In the genomic region with DNA sequence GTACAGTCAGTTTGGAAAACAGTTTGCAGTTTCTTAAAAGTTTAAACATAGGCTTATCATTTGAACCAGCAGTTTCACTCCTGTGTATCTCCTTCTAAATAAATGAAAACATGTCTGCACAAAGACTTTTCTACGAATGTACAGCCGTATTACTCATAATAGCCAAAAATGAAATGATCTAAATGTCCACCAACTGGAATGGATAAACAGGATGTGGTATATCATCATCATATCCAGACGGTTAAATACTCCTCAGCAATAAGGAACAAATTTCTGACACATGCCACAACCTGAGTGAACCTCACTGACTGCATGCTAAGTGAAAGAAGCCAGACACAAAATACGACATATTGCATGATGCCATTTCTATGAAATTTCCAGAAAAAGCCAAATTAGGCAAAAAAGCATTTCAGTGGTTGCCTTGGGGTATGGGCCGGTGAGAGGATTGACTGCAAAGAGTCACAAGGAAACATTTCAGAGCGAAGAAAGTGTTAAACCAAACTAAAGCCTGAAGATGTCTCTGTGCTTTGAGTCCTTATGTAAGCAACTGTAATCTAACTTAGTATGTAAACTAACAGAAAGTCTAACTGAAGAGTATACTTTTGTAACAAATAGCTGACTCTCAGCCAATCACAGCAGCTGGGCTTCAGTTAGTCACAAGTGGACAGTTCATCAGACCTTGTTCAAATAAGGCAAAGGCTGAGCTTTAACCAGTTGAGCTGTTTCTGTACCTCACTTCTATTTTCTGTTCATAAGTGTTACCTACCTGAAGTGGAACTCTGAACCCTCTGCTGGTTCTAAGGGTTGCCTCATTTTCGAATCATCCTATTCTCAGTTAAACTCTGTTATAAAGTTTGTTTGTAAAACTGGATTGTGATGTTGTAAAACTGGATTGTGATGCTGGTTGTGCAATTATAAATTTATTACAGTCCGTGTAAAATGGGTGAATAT, we compare ENCODE assay signal across 8 cellular contexts.
A peak's percentile ranks its signal among the peaks of the same experiment; 100 is the strongest.
DNase-seq lines count a peak whose midpoint lies in the region; ATAC-seq, FAIRE-seq and TF ChIP-seq lines count a peak whose summit lies in the region.

No MANE protein-coding gene starts in this region.

- H3K36me3 Mint-ChIP-seq in progenitor cell of endocrine pancreas (ENCODE audit: insufficient read depth): no peaks in the 10 kb centered on the region

- intact Hi-C loops in endothelial cell of umbilical vein (cut with micrococcal nuclease): no loop called here
- intact Hi-C loops in sciatic nerve (cut with DNase I): no loop called here

- H3K27me3 Mint-ChIP-seq in progenitor cell of endocrine pancreas: no peaks in the 10 kb centered on the region

- no peak overlapping the region for H3K27ac Mint-ChIP-seq in progenitor cell of endocrine pancreas

- TF ChIP-seq CTCF in GM12865 (IDR thresholded peaks at IDR 0.05; ENCODE audit: insufficient read depth, low read depth, low read length, missing control alignments) (peak; percentile 31), endothelial cell of umbilical vein (IDR thresholded peaks at IDR 0.05; ENCODE audit: extremely low read depth in 1 of 2, insufficient read depth in 1 of 2, low read depth in 1 of 2, low read length in 2 of 2) (no peak), smooth muscle cell (IDR thresholded peaks at IDR 0.05; ENCODE audit: borderline replicate concordance, insufficient read depth, poor library complexity, severe bottlenecking) (no peak), progenitor cell of endocrine pancreas (IDR thresholded peaks at IDR 0.05; ENCODE audit: unreplicated experiment) (no peak)

- H3K9me3 ChIP-seq in endothelial cell of umbilical vein (replicated peaks; ENCODE audit: control insufficient read depth, insufficient read depth, low read length) (no peaks in the 10 kb centered on the region), smooth muscle cell (replicated peaks; ENCODE audit: low read depth) (no peaks in the 10 kb centered on the region)

- H3K27me3 ChIP-seq in endothelial cell of umbilical vein (ENCODE audit: control insufficient read depth in 2 of 2, insufficient read depth in 2 of 2, low read length in 2 of 2): no peaks in the 10 kb centered on the region
- H3K27me3 ChIP-seq in smooth muscle cell (ENCODE audit: low read depth): no peaks in the 10 kb centered on the region

- FAIRE-seq in endothelial cell of umbilical vein (lab: Jason Lieb, UNC): peak; percentile 12

- no peaks in the 10 kb centered on the region for H4K20me1 ChIP-seq in endothelial cell of umbilical vein (replicated peaks; ENCODE audit: control insufficient read depth, extremely low read depth, insufficient read depth, low read length)
- peaks cover 15% of the 10 kb centered on the region for H4K20me1 ChIP-seq in smooth muscle cell (ENCODE audit: low read depth)

- POLR2A ChIA-PET in endothelial cell of umbilical vein (lab: Charles Lee): no interaction called here

- DNase-seq in GM12865 (ENCODE audit: low read depth): peak; percentile 93
- peak; percentile 43 to 47 for DNase-seq in Kasumi-1 (lab: John Stamatoyannopoulos, UW)
- DNase-seq in endothelial cell of umbilical vein (ENCODE audit: low read depth, low spot score): peak; percentile 59
- DNase-seq in smooth muscle cell (lab: John Stamatoyannopoulos, UW; ENCODE audit: unreplicated experiment): no peak
- DNase-seq in NCI-H345 treated with DMSO at 0.1 percent for 48 hours (lab: John Stamatoyannopoulos, UW; ENCODE audit: unreplicated experiment): no peak
- DNase-seq in sciatic nerve (ENCODE audit: low spot score): no peak
- DNase-seq in progenitor cell of endocrine pancreas (ENCODE audit: low spot score, unreplicated experiment): no peak

- H3K4me3 ChIP-seq in GM12865 (ENCODE audit: low read depth, low read length) (peak overlapping the region; percentile 59), endothelial cell of umbilical vein (replicated peaks in 1 of 3; ENCODE audit: insufficient read depth in 1 of 3, low read depth in 1 of 3, low read length in 3 of 3) (no peak overlapping the region), smooth muscle cell (peak overlapping the region; percentile 26)

- H3K4me2 ChIP-seq in endothelial cell of umbilical vein (ENCODE audit: insufficient read depth, low read length) (peak overlapping the region; percentile 35), smooth muscle cell (peak overlapping the region; percentile 73)

- H3K9ac ChIP-seq in endothelial cell of umbilical vein (replicated peaks; ENCODE audit: extremely low read depth, insufficient read depth, low read length) (no peak overlapping the region), smooth muscle cell (ENCODE audit: low read depth) (peak overlapping the region; percentile 78)

- 30% methylated on average over 8 of the region's 8 CpGs for WGBS in smooth muscle cell (ENCODE audit: low lambda C conversion rate)

- H3F3A ChIP-seq in smooth muscle cell (ENCODE audit: low read depth): peaks cover 22% of the 10 kb centered on the region

- peak; percentile 34 for TF ChIP-seq POLR2A in endothelial cell of umbilical vein (IDR thresholded peaks at IDR 0.05; ENCODE audit: low read depth, low read length)

- H3K4me1 Mint-ChIP-seq in progenitor cell of endocrine pancreas (ENCODE audit: low read depth): peaks cover 33% of the 10 kb centered on the region

- H3K4me3 Mint-ChIP-seq in progenitor cell of endocrine pancreas (ENCODE audit: low read depth): no peak overlapping the region

- CTCF ChIA-PET in endothelial cell of umbilical vein (lab: Charles Lee): no interaction called here

- no peaks in the 10 kb centered on the region for H3K9me1 ChIP-seq in endothelial cell of umbilical vein (replicated peaks; ENCODE audit: control insufficient read depth, extremely low read depth, insufficient read depth, low read length)

- TSS peak; percentile 53 for BruUV-seq in endothelial cell of umbilical vein (replicated peaks; lab: Mats Ljungman, UMichigan)

- ATAC-seq in GM21619 (IDR thresholded peaks at IDR 0.05; ENCODE audit: unreplicated experiment) (peak; percentile 54), sciatic nerve (no peak)

- peak overlapping the region; percentile 54 for H3K27ac ChIP-seq in endothelial cell of umbilical vein (ENCODE audit: insufficient read depth, low read depth, low read length)
- H3K27ac ChIP-seq in smooth muscle cell (ENCODE audit: low read depth): peak overlapping the region; percentile 95

- peaks cover 96% of the 10 kb centered on the region for H3K79me2 ChIP-seq in endothelial cell of umbilical vein (ENCODE audit: control insufficient read depth, insufficient read depth, low read length)
- peaks cover 88% of the 10 kb centered on the region for H3K79me2 ChIP-seq in smooth muscle cell (ENCODE audit: low read depth)

- H3K36me3 ChIP-seq in endothelial cell of umbilical vein (ENCODE audit: control insufficient read depth in 2 of 2, extremely low read depth in 1 of 2, insufficient read depth in 2 of 2, low read length in 2 of 2) (no peaks in the 10 kb centered on the region), smooth muscle cell (ENCODE audit: low read depth) (no peaks in the 10 kb centered on the region)

- H3K4me1 ChIP-seq in endothelial cell of umbilical vein (ENCODE audit: control insufficient read depth, extremely low read depth, insufficient read depth, low read length) (peaks cover 63% of the 10 kb centered on the region), smooth muscle cell (ENCODE audit: low read depth) (peaks cover 35% of the 10 kb centered on the region)

- H3K9me3 Mint-ChIP-seq in progenitor cell of endocrine pancreas (ENCODE audit: low read depth): no peaks in the 10 kb centered on the region

- no peak overlapping the region for H2AFZ ChIP-seq in endothelial cell of umbilical vein (ENCODE audit: low read depth, low read length)
- no peak overlapping the region for H2AFZ ChIP-seq in smooth muscle cell (ENCODE audit: low read depth)

- dilution Hi-C loops in endothelial cell of umbilical vein (cut with MboI; ENCODE audit: extremely low pct_ligation_motif_present, low sequenced_read_pairs): no loop called here

TF ChIP-seq in endothelial cell of umbilical vein, 7 proteins besides CTCF, POLR2A, EP300 and RAD21:
- peak; percentile 38 for TF ChIP-seq FOS (IDR thresholded peaks at IDR 0.05; ENCODE audit: borderline replicate concordance, insufficient read depth, low read length)
- no peak for TF ChIP-seq POLR2AphosphoS5 (IDR thresholded peaks at IDR 0.05; ENCODE audit: insufficient read depth, low read depth, low read length)
- no peak for TF ChIP-seq GATA2 (IDR thresholded peaks at IDR 0.05; ENCODE audit: insufficient read depth, insufficient read length, low read depth, low read length)
- no peak for TF ChIP-seq MYC (IDR thresholded peaks at IDR 0.05; ENCODE audit: low read depth, low read length)
- TF ChIP-seq JUN (IDR thresholded peaks at IDR 0.05; ENCODE audit: borderline replicate concordance, insufficient read depth, insufficient read length, low read depth): peak; percentile 53

Comparison
In these comparisons a context has a peak if more than half of its experiments do, and no peak if none do; other contexts are left out.
1. DNase-seq: peak in GM12865 (single experiment), Kasumi-1 (2 of 2) and endothelial cell of umbilical vein (single experiment); none in smooth muscle cell (single experiment), NCI-H345 treated with DMSO at 0.1 percent for 48 hours (single experiment), sciatic nerve (single experiment) and progenitor cell of endocrine pancreas (single experiment).
2. H3K4me3 ChIP-seq: peak in GM12865 (single experiment) and smooth muscle cell (single experiment); none in endothelial cell of umbilical vein (0 of 3).